8 cellular contexts compared by ENCODE assay signal in genomic region chr16:58511933-58512815, GRCh38. TPM values are rescaled to one million over a fixed set of nuclear protein-coding genes. Genes with fewer than 3 reads are reported as not detected.
DNase-seq lines count a peak whose midpoint lies in the region; ATAC-seq and TF ChIP-seq lines count a peak whose summit lies in the region.

No MANE protein-coding gene starts in this region.

- no peak overlapping the region for H3K4me3 ChIP-seq in AG04450 (ENCODE audit: low read depth, low read length)
- H3K4me3 ChIP-seq in MG63 = no peak overlapping the region
- no peak overlapping the region for H3K4me3 ChIP-seq in gastrocnemius medialis

- H3K4me1 Mint-ChIP-seq in activated naive CD8-positive, alpha-beta T cell treated with anti-CD3 and anti-CD28 coated beads, Interleukin-2, amount 10 ng/mL, durations not matched to agents 7 days and 5 days = peaks cover 17% of the 10 kb centered on the region

- H3K36me3 Mint-ChIP-seq in activated naive CD8-positive, alpha-beta T cell treated with anti-CD3 and anti-CD28 coated beads, Interleukin-2, amount 10 ng/mL, durations not matched to agents 7 days and 5 days = peaks cover 6% of the 10 kb centered on the region

- no peak overlapping the region for H3K4me3 Mint-ChIP-seq in activated naive CD8-positive, alpha-beta T cell treated with anti-CD3 and anti-CD28 coated beads, Interleukin-2, amount 10 ng/mL, durations not matched to agents 7 days and 5 days

- intact Hi-C loops in left ventricle myocardium superior (cut with micrococcal nuclease) (no loop called here), gastrocnemius medialis (cut with DNase I; ENCODE audit: low total_unique reads) (loop anchor here (1.0 to 5.0 kb wide), 3 partner anchors 149 to 245 kb away; partner anchors contain the start of gene GOT2)

- ATAC-seq in GM19023 (IDR thresholded peaks at IDR 0.05; ENCODE audit: unreplicated experiment) = peak; percentile 35
- no peak for ATAC-seq in activated naive CD8-positive, alpha-beta T cell treated with anti-CD3 and anti-CD28 coated beads, Interleukin-2, amount 10 ng/mL, durations not matched to agents 7 days and 5 days (ENCODE audit: low read depth)
- ATAC-seq in left ventricle myocardium superior = peak; percentile 29
- ATAC-seq in gastrocnemius medialis = no peak

- H3K36me3 ChIP-seq in MG63 (peaks cover 23% of the 10 kb centered on the region), gastrocnemius medialis (no peaks in the 10 kb centered on the region)

- peaks cover 11 to 21% of the 10 kb centered on the region in 2 donors for H3K4me1 ChIP-seq in gastrocnemius medialis

- in situ Hi-C loops in gastrocnemius medialis (cut with MboI; ENCODE audit: low sequenced_read_pairs in 4 of 4) = loop anchor here in 3 of 4 donors (10.0 to 25.0 kb wide), 3 partner anchors 113 to 225 kb away; partner anchors contain the start of genes CNOT1 (in 1 of the 3) and GOT2 (in 1 of the 3)

- CTCF ChIA-PET in AG04450 (lab: Charles Lee) = interaction anchor here (0.8 to 3.6 kb wide), 9 partner anchors 9 to 244 kb away, joined by 3 to 20 read pairs (median 6); partner anchors contain the start of gene NDRG4

- no peaks in the 10 kb centered on the region for H3K9me3 Mint-ChIP-seq in activated naive CD8-positive, alpha-beta T cell treated with anti-CD3 and anti-CD28 coated beads, Interleukin-2, amount 10 ng/mL, durations not matched to agents 7 days and 5 days

- POLR2A ChIA-PET in AG04450 (lab: Yijun Ruan, JAX) = interaction anchor here (1.1 kb wide), 1 partner anchor 12 kb away, joined by 4 read pairs; the partner anchor contains the start of gene NDRG4
- POLR2A ChIA-PET in activated naive CD8-positive, alpha-beta T cell treated with anti-CD3 and anti-CD28 coated beads, Interleukin-2, amount 10 ng/mL, durations not matched to agents 7 days and 5 days (lab: Charles Lee) = no interaction called here

- H3K9me3 ChIP-seq in AG04450 (ENCODE audit: control insufficient read depth, insufficient read depth, low read length) (no peaks in the 10 kb centered on the region; the same call in 1 of the 2 replicates), MG63 (no peaks in the 10 kb centered on the region), gastrocnemius medialis (no peaks in the 10 kb centered on the region)

- no peak for TF ChIP-seq POLR2A in gastrocnemius medialis (IDR thresholded peaks at IDR 0.05)

- H3K27me3 ChIP-seq in AG04450 (ENCODE audit: control insufficient read depth, insufficient read depth, low read length) = no peaks in the 10 kb centered on the region
- H3K27me3 ChIP-seq in MG63 = no peaks in the 10 kb centered on the region
- no peaks in the 10 kb centered on the region for H3K27me3 ChIP-seq in gastrocnemius medialis

- DNase-seq in AG04450 (ENCODE audit: low read depth, low spot score) = peak; percentile 16
- peak; percentile 81 for DNase-seq in MG63
- DNase-seq in SW480 (ENCODE audit: low spot score) = peak; percentile 50
- DNase-seq in activated naive CD8-positive, alpha-beta T cell treated with anti-CD3 and anti-CD28 coated beads, Interleukin-2, amount 10 ng/mL, durations not matched to agents 7 days and 5 days = peak; percentile 85
- DNase-seq in left ventricle myocardium superior = peak; percentile 87
- peak; percentile 46 to 71 for DNase-seq in gastrocnemius medialis
- DNase-seq in middle frontal gyrus (ENCODE audit: extremely low spot score, low spot score) = no peak

- TF ChIP-seq CTCF in AG04450 (IDR thresholded peaks at IDR 0.05; ENCODE audit: low read depth, low read length) (peak; percentile 74), gastrocnemius medialis (IDR thresholded peaks at IDR 0.05 in 4 of 5, conservative IDR thresholded peaks at IDR 0.05 in 1 of 5) (peak; percentile 52 to 86 (median 75))

- no peaks in the 10 kb centered on the region for H3K27me3 Mint-ChIP-seq in activated naive CD8-positive, alpha-beta T cell treated with anti-CD3 and anti-CD28 coated beads, Interleukin-2, amount 10 ng/mL, durations not matched to agents 7 days and 5 days

- no peak overlapping the region for H3K27ac Mint-ChIP-seq in activated naive CD8-positive, alpha-beta T cell treated with anti-CD3 and anti-CD28 coated beads, Interleukin-2, amount 10 ng/mL, durations not matched to agents 7 days and 5 days

- H3K27ac ChIP-seq in AG04450 (ENCODE audit: low read depth, low read length) (no peak overlapping the region), gastrocnemius medialis (peak overlapping the region in 3 of 4 donors; percentile 34 to 39 (median 36))

RNA-seq across cellular contexts. Expression of gene SETD6, which starts 3.1 kb away (rescaled TPM):
- polyA plus RNA-seq in AG04450 (2011; rRNA removed) = 5.3 and 6.5 TPM in 2 replicates
- 4.9 TPM in 2 replicates for polyA minus RNA-seq in AG04450 (2011; rRNA and poly(A)+ RNA removed)
- total RNA-seq in MG63 (2014; rRNA removed; shearing (Covaris generic); ENCODE audit: low replicate concordance) = 28.3 and 37.2 TPM in 2 replicates
- total RNA-seq in activated naive CD8-positive, alpha-beta T cell treated with anti-CD3 and anti-CD28 coated beads, Interleukin-2, amount 10 ng/mL, durations not matched to agents 7 days and 5 days = 10 to 100 TPM; 19.1 to 23.5 TPM
- total RNA-seq in left ventricle myocardium superior (15.3 TPM), gastrocnemius medialis (10 to 100 TPM; 30.8 to 40.2 (median 38.4) TPM)

RNA-seq across cellular contexts. Expression of gene NDRG4, which starts 12.2 kb away (rescaled TPM):
- polyA plus RNA-seq in AG04450 (2011; rRNA removed) = 24.3 and 29.0 TPM in 2 replicates
- 36.1 and 61.6 TPM in 2 replicates for polyA minus RNA-seq in AG04450 (2011; rRNA and poly(A)+ RNA removed)
- total RNA-seq in MG63 (2014; rRNA removed; shearing (Covaris generic); ENCODE audit: low replicate concordance) = 6.7 and 9.9 TPM in 2 replicates
- total RNA-seq in activated naive CD8-positive, alpha-beta T cell treated with anti-CD3 and anti-CD28 coated beads, Interleukin-2, amount 10 ng/mL, durations not matched to agents 7 days and 5 days = 1 to 10 TPM; 3.2 to 4.1 TPM
- 580 TPM for total RNA-seq in left ventricle myocardium superior
- total RNA-seq in gastrocnemius medialis = 10 to 100 TPM in 2 of 4 donors, 1 to 10 TPM in 2; 2.0 to 13.3 (median 6.5) TPM

Comparison
In these comparisons a context has a peak if more than half of its experiments do, and no peak if none do; other contexts are left out.
1. ATAC-seq: peak in GM19023 (single experiment) and left ventricle myocardium superior (single experiment); none in activated naive CD8-positive, alpha-beta T cell treated with anti-CD3 and anti-CD28 coated beads, Interleukin-2, amount 10 ng/mL, durations not matched to agents 7 days and 5 days (single experiment) and gastrocnemius medialis (0 of 2).
2. RNA of gene NDRG4, which starts 12.2 kb away (total RNA-seq): 580 TPM in left ventricle myocardium superior (single experiment); 2.0 to 13.3 TPM in gastrocnemius medialis, 6.7 to 9.9 TPM in MG63 and 3.2 to 4.1 TPM in activated naive CD8-positive, alpha-beta T cell treated with anti-CD3 and anti-CD28 coated beads, Interleukin-2, amount 10 ng/mL, durations not matched to agents 7 days and 5 days; every median in the first group is over 10 times any median in the second.